19 cellular contexts compared by ENCODE assay signal in the genomic region with DNA sequence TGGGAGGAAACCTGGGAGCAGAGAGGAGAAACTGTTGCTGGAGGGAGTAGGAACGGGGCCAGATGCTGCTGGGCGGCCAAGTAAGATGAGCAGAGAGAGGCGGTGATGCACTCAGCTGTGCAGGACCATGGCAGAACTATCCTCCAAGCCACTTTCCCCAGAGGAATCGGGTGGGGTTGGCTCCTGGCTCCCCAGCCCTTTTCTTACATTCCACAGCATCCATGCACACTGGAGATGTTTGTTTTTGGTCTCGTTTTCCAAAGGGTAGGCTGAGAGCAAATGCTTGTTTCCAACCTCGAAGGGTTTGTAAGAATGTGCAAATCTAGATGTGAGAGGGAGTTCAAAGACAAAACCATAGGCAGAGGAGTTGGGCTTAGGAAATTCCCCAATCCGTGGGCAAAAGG.
DNase-seq lines count a peak whose midpoint lies in the region; ATAC-seq and TF ChIP-seq lines count a peak whose summit lies in the region.
"Had no signal": no experiment of that assay in that cellular context is flagged by ENCODE, and none has a peak within 500 bp of the region (broad histone marks: within the 10 kb centered on the region; RNA-seq: fewer than 3 reads in every experiment).

No MANE protein-coding gene starts in this region.

- peaks cover 3% of the 10 kb centered on the region; the same call in 1 of the 2 replicates for H3K9me1 ChIP-seq in IMR-90 (ENCODE audit: insufficient read depth, low read length)

- no peaks in the 10 kb centered on the region for H3K27me3 Mint-ChIP-seq in endodermal cell (ENCODE audit: insufficient read depth)

- H4K8ac ChIP-seq in IMR-90 (ENCODE audit: low read depth in 2 of 2, low read length in 2 of 2) = no peak overlapping the region

- ATAC-seq in IMR-90 (ENCODE audit: low read depth) = peak; percentile 58
- ATAC-seq in HG03469 (IDR thresholded peaks at IDR 0.05; ENCODE audit: unreplicated experiment) = no peak

- POLR2A ChIA-PET in IMR-90 (lab: Charles Lee; ENCODE audit: unreplicated experiment) = no interaction called here

- H3K9me3 Mint-ChIP-seq in endodermal cell = no peaks in the 10 kb centered on the region
- H3K9me3 Mint-ChIP-seq: activated naive CD4-positive, alpha-beta T cell treated with anti-CD3 and anti-CD28 coated beads, Interleukin-2, amount 10 ng/mL, durations not matched to agents 7 days and 5 days; HFFc6 had no signal

- peaks cover 60% of the 10 kb centered on the region for H3K36me3 ChIP-seq in ACC112 (ENCODE audit: insufficient read depth, low read length)
- H3K36me3 ChIP-seq in IMR-90 (ENCODE audit: control insufficient read depth, insufficient read depth, low read length) = peaks cover 46% of the 10 kb centered on the region
- H3K36me3 ChIP-seq in endodermal cell (ENCODE audit: control insufficient read depth, insufficient read depth, low read length) = peaks cover 20% of the 10 kb centered on the region
- peaks cover 36% of the 10 kb centered on the region for H3K36me3 ChIP-seq in osteoblast (ENCODE audit: insufficient read depth, low read length)

- TF ChIP-seq RAD21 in IMR-90 (IDR thresholded peaks at IDR 0.05; ENCODE audit: low read length) = no peak

- H3K14ac ChIP-seq in IMR-90 (replicated peaks; ENCODE audit: low read depth, low read length) = no peak overlapping the region

- H3K56ac ChIP-seq in IMR-90 (ENCODE audit: extremely low read depth, insufficient read depth, low read length) = no peak overlapping the region

- H3K4me2 ChIP-seq in IMR-90 (ENCODE audit: low read depth, low read length) (no peak overlapping the region), osteoblast (ENCODE audit: insufficient read depth, low read length) (no peak overlapping the region)

- dilution Hi-C loops in IMR-90 (cut with HindIII; ENCODE audit: low sequenced_read_pairs, unreplicated experiment) = no loop called here

- H3K23ac ChIP-seq in IMR-90 (ENCODE audit: low read depth, low read length) = no peak overlapping the region

- H2AFZ ChIP-seq in ACC112 (ENCODE audit: low read length, unreplicated experiment) (no peak overlapping the region), IMR-90 (replicated peaks; ENCODE audit: low read length, poor library complexity) (no peak overlapping the region), osteoblast (ENCODE audit: low read length) (no peak overlapping the region)

- H2BK20ac ChIP-seq in IMR-90 (ENCODE audit: low read depth, low read length) = no peak overlapping the region

- no peak overlapping the region for H2AK5ac ChIP-seq in IMR-90 (ENCODE audit: low read depth, low read length)

- CTCF ChIA-PET in IMR-90 (lab: Yijun Ruan, JAX) = interaction anchor here (1.0 kb wide), 1 partner anchor 133 kb away, joined by 3 read pairs; no protein-coding TSS in a partner anchor

- H3K18ac ChIP-seq in IMR-90 (ENCODE audit: low read depth, low read length) = no peak overlapping the region

- H3K4me1 ChIP-seq in ACC112 (ENCODE audit: control insufficient read depth, insufficient read depth, low read length, unreplicated experiment) = peaks cover 23% of the 10 kb centered on the region
- peaks cover 7% of the 10 kb centered on the region for H3K4me1 ChIP-seq in IMR-90 (ENCODE audit: control insufficient read depth, insufficient read depth, low read length)
- peaks cover 3% of the 10 kb centered on the region for H3K4me1 ChIP-seq in endodermal cell (ENCODE audit: control insufficient read depth, insufficient read depth, low read length)
- peaks cover 20% of the 10 kb centered on the region for H3K4me1 ChIP-seq in osteoblast (ENCODE audit: insufficient read depth, low read length)

- H4K91ac ChIP-seq in IMR-90 (ENCODE audit: insufficient read depth, low read depth, low read length) = no peak overlapping the region

- no peak overlapping the region for H3K4ac ChIP-seq in IMR-90 (ENCODE audit: low read depth, low read length)

- DNase-seq in IMR-90 (peak; percentile 76), endodermal cell (peak; percentile 16), osteoblast (ENCODE audit: insufficient read length, low spot score, missing footprints) (peak; percentile 80), DMS53 treated with DMSO at 0.1 percent for 48 hours (lab: John Stamatoyannopoulos, UW; ENCODE audit: unreplicated experiment) (no peak), head of caudate nucleus (no peak), occipital lobe (lab: John Stamatoyannopoulos, UW) (no peak)
- DNase-seq: activated CD4-positive, alpha-beta T cell treated with anti-CD3 and anti-CD28 coated beads, Interleukin-2, amount 50 U/mL, for 4 hours; activated naive CD4-positive, alpha-beta T cell treated with anti-CD3 and anti-CD28 coated beads, Interleukin-2, amount 10 ng/mL, durations not matched to agents 7 days and 5 days; activated T-cell treated with anti-CD3 and anti-CD28 coated beads, Interleukin-2, amount 50 U/mL, for 1 hour; effector CD8-positive, alpha-beta T cell; HFFc6; left cardiac atrium; NCI-H2029 treated with DMSO at 0.1 percent for 48 hours; NCI-H510A treated with DMSO at 0.1 percent for 48 hours; nucleus accumbens; stimulated activated CD4-positive, alpha-beta T cell treated with anti-CD3 and anti-CD28 coated beads, Interleukin-4, amount 100 ng/mL, for 24 hours; testis had no signal

- BruUV-seq in IMR-90 (replicated peaks; lab: Mats Ljungman, UMichigan) = no TSS peak

- no peaks in the 10 kb centered on the region for H3K27me3 ChIP-seq in ACC112 (ENCODE audit: insufficient read depth, low read length)
- no peaks in the 10 kb centered on the region for H3K27me3 ChIP-seq in IMR-90 (ENCODE audit: control insufficient read depth, insufficient read depth, low read length)
- no peaks in the 10 kb centered on the region for H3K27me3 ChIP-seq in endodermal cell (ENCODE audit: control insufficient read depth, insufficient read depth, low read length, poor library complexity, severe bottlenecking)
- H3K27me3 ChIP-seq in osteoblast (ENCODE audit: insufficient read depth, low read length) = no peaks in the 10 kb centered on the region
- H3K27me3 ChIP-seq: testis had no signal

- no peak overlapping the region for H2BK15ac ChIP-seq in IMR-90 (ENCODE audit: low read depth, low read length)

- intact Hi-C loops in IMR-90 (cut with micrococcal nuclease) = no loop called here
- intact Hi-C loops in head of caudate nucleus (cut with DNase I) = no loop called here

- no peak overlapping the region for H3K4me3 Mint-ChIP-seq in endodermal cell
- H3K4me3 Mint-ChIP-seq: activated naive CD4-positive, alpha-beta T cell treated with anti-CD3 and anti-CD28 coated beads, Interleukin-2, amount 10 ng/mL, durations not matched to agents 7 days and 5 days; HFFc6 had no signal

- TF ChIP-seq POLR2A in IMR-90 (IDR thresholded peaks at IDR 0.05; ENCODE audit: low read depth, low read length) = no peak

- 86% methylated on average over 1 of the region's 7 CpGs; no CpG with 5 or more reads in 1 of the 2 experiments for WGBS in IMR-90 (ENCODE audit: extremely low coverage in 2 of 2, insufficient read length in 1 of 2), 2 experiments
- WGBS in endodermal cell (ENCODE audit: insufficient coverage in 1 of 2, insufficient read length in 1 of 2), 2 experiments = 85 to 93% methylated on average over 4 to 7 of the region's 7 CpGs

- H3K27ac Mint-ChIP-seq in endodermal cell = no peak overlapping the region
- H3K27ac Mint-ChIP-seq: activated naive CD4-positive, alpha-beta T cell treated with anti-CD3 and anti-CD28 coated beads, Interleukin-2, amount 10 ng/mL, durations not matched to agents 7 days and 5 days; HFFc6 had no signal

- TF ChIP-seq CTCF in IMR-90 (conservative IDR thresholded peaks at IDR 0.05; ENCODE audit: low read depth, low read length) (no peak), endodermal cell (conservative IDR thresholded peaks at IDR 0.05) (no peak), osteoblast (IDR thresholded peaks at IDR 0.05; ENCODE audit: extremely low read depth, low read depth, low read length) (no peak)

- no peak overlapping the region for H2BK5ac ChIP-seq in IMR-90 (ENCODE audit: low read depth, low read length, poor library complexity, severe bottlenecking)

- peaks cover 16% of the 10 kb centered on the region for H3K4me1 Mint-ChIP-seq in endodermal cell

- no peak overlapping the region for H4K5ac ChIP-seq in IMR-90 (ENCODE audit: low read depth, low read length)

- peak overlapping the region; percentile 36; the same call in 1 of the 2 replicates for H3K27ac ChIP-seq in ACC112 (ENCODE audit: low read depth, low read length)
- H3K27ac ChIP-seq in IMR-90 (ENCODE audit: insufficient read depth, low read length) = no peak overlapping the region
- no peak overlapping the region for H3K27ac ChIP-seq in endodermal cell (ENCODE audit: low read depth, low read length)
- H3K27ac ChIP-seq in osteoblast (ENCODE audit: low read depth, low read length) = peak overlapping the region; percentile 72
- H3K27ac ChIP-seq: testis had no signal

- H3K9me3 ChIP-seq in IMR-90 (ENCODE audit: control insufficient read depth, insufficient read depth, low read length) (no peaks in the 10 kb centered on the region), endodermal cell (ENCODE audit: control insufficient read depth, low read length) (no peaks in the 10 kb centered on the region), osteoblast (ENCODE audit: low read depth, low read length) (no peaks in the 10 kb centered on the region)
- H3K9me3 ChIP-seq: testis had no signal

- H3K9ac ChIP-seq in IMR-90 (ENCODE audit: low read depth, low read length) (no peak overlapping the region), endodermal cell (ENCODE audit: extremely low read depth, low read length, poor library complexity, severe bottlenecking) (no peak overlapping the region)

- H3K4me3 ChIP-seq in ACC112 (ENCODE audit: low read depth, low read length) (no peak overlapping the region), IMR-90 (ENCODE audit: insufficient read depth, low read depth, low read length) (no peak overlapping the region), endodermal cell (ENCODE audit: low read length) (no peak overlapping the region), osteoblast (ENCODE audit: insufficient read depth, low read length) (no peak overlapping the region)
- H3K4me3 ChIP-seq: testis had no signal

- peaks cover 80% of the 10 kb centered on the region for H3K36me3 Mint-ChIP-seq in endodermal cell (ENCODE audit: low read depth)
- H3K36me3 Mint-ChIP-seq: activated naive CD4-positive, alpha-beta T cell treated with anti-CD3 and anti-CD28 coated beads, Interleukin-2, amount 10 ng/mL, durations not matched to agents 7 days and 5 days had no signal

- H3K79me1 ChIP-seq in IMR-90 (ENCODE audit: low read depth in 1 of 2, low read length in 2 of 2) = no peaks in the 10 kb centered on the region

- no peaks in the 10 kb centered on the region for H4K20me1 ChIP-seq in IMR-90 (ENCODE audit: insufficient read depth, low read length)
- H4K20me1 ChIP-seq in osteoblast (ENCODE audit: insufficient read depth, low read length) = no peaks in the 10 kb centered on the region

- H3K79me2 ChIP-seq in ACC112 (ENCODE audit: control insufficient read depth, insufficient read depth, low read length, unreplicated experiment) (no peaks in the 10 kb centered on the region), osteoblast (ENCODE audit: insufficient read depth, low read length) (no peaks in the 10 kb centered on the region)

- H2BK120ac ChIP-seq in IMR-90 (ENCODE audit: low read depth, low read length) = no peak overlapping the region

- in situ Hi-C loops in IMR-90 (cut with MboI; ENCODE audit: low sequenced_read_pairs) = no loop called here

- H2AK9ac ChIP-seq in IMR-90 (replicated peaks; ENCODE audit: low read depth, low read length, poor library complexity) = no peak overlapping the region

TF ChIP-seq in IMR-90, 13 proteins besides CTCF, POLR2A, EP300 and RAD21 (continues in another document):
- no peak for TF ChIP-seq MAFK (IDR thresholded peaks at IDR 0.05; ENCODE audit: low read depth, low read length)

Comparison
In these comparisons a context has a peak if more than half of its experiments do, and no peak if none do; other contexts are left out.
1. H3K27ac ChIP-seq: peak in ACC112 (single experiment) and osteoblast (single experiment); none in IMR-90 (single experiment) and endodermal cell (single experiment).
2. DNase-seq: peak in IMR-90 (single experiment), endodermal cell (single experiment) and osteoblast (single experiment); none in DMS53 treated with DMSO at 0.1 percent for 48 hours (single experiment), head of caudate nucleus (0 of 42) and occipital lobe (single experiment).